ENCODE assay signal across 25 cellular contexts in the genomic region with DNA sequence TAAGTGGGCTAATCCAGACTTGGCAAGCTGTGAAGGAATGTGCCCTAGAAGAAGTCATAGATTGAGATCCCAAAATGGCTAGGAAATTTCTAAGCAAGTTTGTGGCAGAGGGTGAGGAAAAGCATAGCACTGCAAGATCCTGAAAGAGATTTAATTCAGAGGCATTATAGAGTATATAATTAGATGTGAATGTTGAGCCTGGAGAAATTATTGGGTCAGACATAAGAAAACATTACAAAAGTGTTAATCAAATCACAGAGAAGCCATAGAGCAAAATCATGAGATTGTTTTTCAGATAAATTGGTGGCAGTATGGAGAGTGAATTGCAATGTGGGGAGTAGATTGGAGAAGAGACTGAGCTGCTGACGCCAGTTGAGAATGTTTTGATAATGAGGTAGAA.
A peak's percentile ranks its signal among the peaks of the same experiment; 100 is the strongest.
DNase-seq lines count a peak whose midpoint lies in the region; ATAC-seq, FAIRE-seq and TF ChIP-seq lines count a peak whose summit lies in the region.
"Had no signal": no experiment of that assay in that cellular context is flagged by ENCODE, and none has a peak within 500 bp of the region (broad histone marks: within the 10 kb centered on the region; RNA-seq: fewer than 3 reads in every experiment).

No MANE protein-coding gene starts in this region.

- no peak overlapping the region for H3K4me3 ChIP-seq in adipocyte (ENCODE audit: low read length)
- no peak overlapping the region for H3K4me3 ChIP-seq in lower leg skin (ENCODE audit: low read depth, poor library complexity, severe bottlenecking)
- H3K4me3 ChIP-seq: A549; BLaER1 treated with 17β-estradiol and CSF1 and Interleukin-3, amounts not matched to agents 10 nM and 100 nM; GM23248 had no signal

- DNase-seq in H54 (ENCODE audit: insufficient read length, low spot score) (no peak), SK-N-DZ (ENCODE audit: low spot score) (peak; percentile 60), adipocyte (ENCODE audit: low read depth) (peak; percentile 6), sciatic nerve (ENCODE audit: low spot score) (no peak), lower leg skin (ENCODE audit: low spot score in 2 of 2) (no peak), SKM-1 treated with dmso at 0.1 percent for 144 hours (lab: John Stamatoyannopoulos, UW; ENCODE audit: unreplicated experiment) (no peak)
- DNase-seq: 8988T; ACHN; AML-193; BE2C; CD4-positive, alpha-beta T cell; CD8-positive, alpha-beta memory T cell; DMS 273 treated with DMSO at 0.1 percent for 48 hours; DMS79; GF-D8; GM23248; H9; HFFc6 had no signal

- H3K27me3 ChIP-seq in adipocyte (replicated peaks; ENCODE audit: control insufficient read depth, insufficient read depth, low read length), result no peaks in the 10 kb centered on the region
- H3K27me3 ChIP-seq: BE2C; BLaER1 treated with 17β-estradiol and CSF1 and Interleukin-3, amounts not matched to agents 10 nM and 100 nM had no signal

- no peak for TF ChIP-seq POLR2A in H54 (IDR thresholded peaks at IDR 0.05; ENCODE audit: low read depth, low read length)
- TF ChIP-seq POLR2A in lower leg skin (IDR thresholded peaks at IDR 0.05), result no peak

- no peak for TF ChIP-seq CTCF in lower leg skin (IDR thresholded peaks at IDR 0.05)

- H3K4me1 ChIP-seq in adipocyte (ENCODE audit: control insufficient read depth, insufficient read depth, low read length), result peaks cover 15% of the 10 kb centered on the region
- H3K4me1 ChIP-seq: BE2C had no signal

- no peaks in the 10 kb centered on the region for H3K9me3 ChIP-seq in adipocyte (ENCODE audit: control insufficient read depth, low read length)
- H3K9me3 ChIP-seq: A549, BE2C had no signal

- intact Hi-C loops in sciatic nerve (cut with DNase I) (no loop called here), lower leg skin (cut with DNase I; ENCODE audit: low total_unique reads) (no loop called here)

- H3K36me3 ChIP-seq in adipocyte (ENCODE audit: control insufficient read depth, insufficient read depth, low read length, severe bottlenecking), result no peaks in the 10 kb centered on the region
- H3K36me3 ChIP-seq: BE2C had no signal

- no peak overlapping the region for H3K9ac ChIP-seq in adipocyte (ENCODE audit: low read length)
- H3K9ac ChIP-seq: BLaER1 treated with 17β-estradiol and CSF1 and Interleukin-3, amounts not matched to agents 10 nM and 100 nM; GM23248 had no signal

- peak; percentile 20 for FAIRE-seq in H54 (lab: Jason Lieb, UNC)
- FAIRE-seq: A549, D721Med, GM12891, GM18507, H1 had no signal

- WGBS in lower leg skin, 2 donors, result 97 to 100% methylated on average over 1 of the region's 1 CpG

- no peak for ATAC-seq in sciatic nerve
- ATAC-seq: A549, HCT116 had no signal

Comparison
In these comparisons a context has a peak if more than half of its experiments do, and no peak if none do; other contexts are left out.
1. DNase-seq: peak in SK-N-DZ (single experiment) and adipocyte (single experiment); none in H54 (single experiment), sciatic nerve (single experiment), lower leg skin (0 of 2) and SKM-1 treated with dmso at 0.1 percent for 144 hours (single experiment).